8 cellular contexts compared by ENCODE assay signal in genomic region chr19:12788682-12789097, GRCh38. TPM values are rescaled to one million over a fixed set of nuclear protein-coding genes. Genes with fewer than 3 reads are reported as not detected.
A peak's percentile ranks its signal among the peaks of the same experiment; 100 is the strongest.
DNase-seq lines count a peak whose midpoint lies in the region; ATAC-seq and TF ChIP-seq lines count a peak whose summit lies in the region.

No MANE protein-coding gene starts in this region.

- H3K36me3 Mint-ChIP-seq in nephron progenitor cell (ENCODE audit: low read depth), result no peaks in the 10 kb centered on the region

- H3K4me3 Mint-ChIP-seq in nephron progenitor cell, result peak overlapping the region; percentile 81

- ATAC-seq in HG02763 (IDR thresholded peaks at IDR 0.05; ENCODE audit: unreplicated experiment) (no peak), HG02798 (IDR thresholded peaks at IDR 0.05; ENCODE audit: poor library complexity, unreplicated experiment) (no peak)

- H3K4me1 Mint-ChIP-seq in nephron progenitor cell, result peaks cover 35% of the 10 kb centered on the region

- no peak for TF ChIP-seq CTCF in fibroblast of the aortic adventitia (IDR thresholded peaks at IDR 0.05; ENCODE audit: insufficient read depth, low read length)
- no peak for TF ChIP-seq CTCF in nephron progenitor cell (IDR thresholded peaks at IDR 0.05)

- peak overlapping the region; percentile 57 for H3K4me3 ChIP-seq in fibroblast of the aortic adventitia (ENCODE audit: low read depth, low read length)

- no peaks in the 10 kb centered on the region for H3K9me3 Mint-ChIP-seq in nephron progenitor cell

- H3K27ac Mint-ChIP-seq in nephron progenitor cell, result peak overlapping the region; percentile 97

- DNase-seq in SIG-M5 treated with dmso at 0.1 percent for 504 hours (lab: John Stamatoyannopoulos, UW; ENCODE audit: unreplicated experiment) (peak; percentile 23), SIG-M5 (lab: John Stamatoyannopoulos, UW) (no peak), NCI-H1105 (lab: John Stamatoyannopoulos, UW) (peak; percentile 68), fibroblast of the aortic adventitia (ENCODE audit: low read depth) (peak; percentile 75), nephron progenitor cell (peak; percentile 58)
- peak; percentile 72 for DNase-seq in activated CD8-positive, alpha-beta memory T cell treated with anti-CD3 and anti-CD28 coated beads, Interleukin-2, amount 50 U/mL, for 48 hours

- H3K27me3 Mint-ChIP-seq in nephron progenitor cell (ENCODE audit: low read depth, poor library complexity), result peaks cover 4% of the 10 kb centered on the region

RNA-seq across cellular contexts. Expression of gene JUNB, which starts 2.6 kb away (rescaled TPM):
- 87.9 and 263 TPM in 2 replicates for total RNA-seq in fibroblast of the aortic adventitia (ENCODE audit: low replicate concordance)

RNA-seq across cellular contexts. Expression of gene PRDX2, which starts 12.9 kb away (rescaled TPM):
- 66.7 and 163 TPM in 2 replicates for total RNA-seq in fibroblast of the aortic adventitia (ENCODE audit: low replicate concordance)

RNA-seq across cellular contexts. Expression of gene THSD8, which starts 13.2 kb away (rescaled TPM):
- total RNA-seq in fibroblast of the aortic adventitia (ENCODE audit: low replicate concordance), result not detected in 2 replicates

RNA-seq across cellular contexts. Expression of gene HOOK2, which starts 13.3 kb away (rescaled TPM):
- total RNA-seq in fibroblast of the aortic adventitia (ENCODE audit: low replicate concordance), result 15.5 and 31.2 TPM in 2 replicates

RNA-seq across cellular contexts. Expression of gene RNASEH2A, which starts 17.7 kb away (rescaled TPM):
- total RNA-seq in fibroblast of the aortic adventitia (ENCODE audit: low replicate concordance), result 12.8 and 37.4 TPM in 2 replicates
